In genomic region chr6:112018619-112019416, GRCh38 we compare ENCODE assay signal across 1 cellular context.
A peak's percentile ranks its signal among the peaks of the same experiment; 100 is the strongest.
TF ChIP-seq lines count a peak whose summit lies in the region.

No MANE protein-coding gene starts in this region.

TF ChIP-seq in HepG2, 621 proteins besides CTCF, POLR2A, EP300 and RAD21 (continued from another document and continues in another):
- no peak for TF ChIP-seq CENPBD1 (CRISPR knock-in tag; IDR thresholded peaks at IDR 0.05; ENCODE audit: borderline replicate concordance, low read depth)
- TF ChIP-seq MZF1 (CRISPR knock-in tag; IDR thresholded peaks at IDR 0.05; ENCODE audit: borderline replicate concordance), result no peak
- TF ChIP-seq GMEB2 (CRISPR knock-in tag; IDR thresholded peaks at IDR 0.05; ENCODE audit: low read depth), result no peak
- no peak for TF ChIP-seq WIZ (CRISPR knock-in tag; IDR thresholded peaks at IDR 0.05)
- TF ChIP-seq ZNF800 (CRISPR knock-in tag; IDR thresholded peaks at IDR 0.05), result no peak
- TF ChIP-seq JARID2 (CRISPR knock-in tag; IDR thresholded peaks at IDR 0.05; ENCODE audit: insufficient replicate concordance), result no peak
- TF ChIP-seq MATR3 (CRISPR knock-in tag; IDR thresholded peaks at IDR 0.05), result no peak
- TF ChIP-seq ZNF552 (CRISPR knock-in tag; IDR thresholded peaks at IDR 0.05; ENCODE audit: borderline replicate concordance), result no peak
- no peak for TF ChIP-seq ZNF576 (CRISPR knock-in tag; IDR thresholded peaks at IDR 0.05)
- TF ChIP-seq KMT2B (CRISPR knock-in tag; IDR thresholded peaks at IDR 0.05), result no peak
- TF ChIP-seq SP4 (CRISPR knock-in tag; IDR thresholded peaks at IDR 0.05), result no peak
- TF ChIP-seq CCAR2 (optimal IDR thresholded peaks at IDR 0.05; ENCODE audit: low read depth, low read length), result peak; percentile 87
- no peak for TF ChIP-seq ZNF337 (CRISPR knock-in tag; IDR thresholded peaks at IDR 0.05; ENCODE audit: borderline replicate concordance, low read depth)
- no peak for TF ChIP-seq ZNF547 (CRISPR knock-in tag; IDR thresholded peaks at IDR 0.05)
- TF ChIP-seq TCF7L2 (IDR thresholded peaks at IDR 0.05; ENCODE audit: low read depth, low read length), result no peak
- TF ChIP-seq FIP1L1 (IDR thresholded peaks at IDR 0.05; ENCODE audit: borderline replicate concordance, insufficient read depth, low read depth, low read length), result no peak
- TF ChIP-seq CC2D1A (CRISPR knock-in tag; IDR thresholded peaks at IDR 0.05), result no peak
- no peak for TF ChIP-seq ZBED4 (CRISPR knock-in tag; IDR thresholded peaks at IDR 0.05; ENCODE audit: borderline replicate concordance)
- no peak for TF ChIP-seq AHR (CRISPR knock-in tag; IDR thresholded peaks at IDR 0.05)
- TF ChIP-seq PHF20 (CRISPR knock-in tag; IDR thresholded peaks at IDR 0.05), result no peak
- no peak for TF ChIP-seq JDP2 (CRISPR knock-in tag; IDR thresholded peaks at IDR 0.05; ENCODE audit: borderline replicate concordance)
- TF ChIP-seq PHF8 (CRISPR knock-in tag; IDR thresholded peaks at IDR 0.05), result peak; percentile 41; the same call in 1 of the 2 replicates
- TF ChIP-seq CCDC6 (CRISPR knock-in tag; IDR thresholded peaks at IDR 0.05), result peak; percentile 55; the same call in 1 of the 2 replicates
- peak; percentile 99 for TF ChIP-seq ZSCAN29 (CRISPR knock-in tag; conservative IDR thresholded peaks at IDR 0.05)
- TF ChIP-seq ZFP90 (CRISPR knock-in tag; IDR thresholded peaks at IDR 0.05; ENCODE audit: borderline replicate concordance), result no peak
- TF ChIP-seq FOXJ3 (CRISPR knock-in tag; IDR thresholded peaks at IDR 0.05; ENCODE audit: borderline replicate concordance), result peak; percentile 61; the same call in 1 of the 2 replicates
- TF ChIP-seq TBP (CRISPR knock-in tag; IDR thresholded peaks at IDR 0.05), result no peak
- TF ChIP-seq KLF16 (CRISPR knock-in tag; IDR thresholded peaks at IDR 0.05), result no peak
- no peak for TF ChIP-seq AKAP8 (CRISPR knock-in tag; IDR thresholded peaks at IDR 0.05)
- no peak for TF ChIP-seq ATM (IDR thresholded peaks at IDR 0.05; ENCODE audit: borderline replicate concordance)
- TF ChIP-seq GTF3A (CRISPR knock-in tag; conservative IDR thresholded peaks at IDR 0.05), result no peak
- TF ChIP-seq SMAD1 (CRISPR knock-in tag; IDR thresholded peaks at IDR 0.05; ENCODE audit: borderline replicate concordance, low read depth), result no peak
- no peak for TF ChIP-seq YEATS2 (CRISPR knock-in tag; IDR thresholded peaks at IDR 0.05; ENCODE audit: borderline replicate concordance)
- TF ChIP-seq ZNF710 (CRISPR knock-in tag; IDR thresholded peaks at IDR 0.05; ENCODE audit: borderline replicate concordance), result no peak
- TF ChIP-seq CREBL2 (CRISPR knock-in tag; IDR thresholded peaks at IDR 0.05; ENCODE audit: borderline replicate concordance), result no peak
- no peak for TF ChIP-seq PRDM4 (CRISPR knock-in tag; IDR thresholded peaks at IDR 0.05; ENCODE audit: borderline replicate concordance)
- no peak for TF ChIP-seq ZNF549 (CRISPR knock-in tag; IDR thresholded peaks at IDR 0.05)
- no peak for TF ChIP-seq NFKBIZ (CRISPR knock-in tag; IDR thresholded peaks at IDR 0.05)
- no peak for TF ChIP-seq ZNF720 (CRISPR knock-in tag; IDR thresholded peaks at IDR 0.05)
- no peak for TF ChIP-seq ZBTB44 (CRISPR knock-in tag; IDR thresholded peaks at IDR 0.05)
- TF ChIP-seq ZNF251 (CRISPR knock-in tag; IDR thresholded peaks at IDR 0.05), result no peak; the same call in 1 of the 2 replicates
- TF ChIP-seq U2AF1 (optimal IDR thresholded peaks at IDR 0.05; ENCODE audit: low read depth, low read length), result no peak
- no peak for TF ChIP-seq ZBTB8A (CRISPR knock-in tag; IDR thresholded peaks at IDR 0.05; ENCODE audit: borderline replicate concordance, low read depth)
- no peak for TF ChIP-seq RBFOX2 (IDR thresholded peaks at IDR 0.05; ENCODE audit: low read depth, low read length)
- no peak for TF ChIP-seq ZNF563 (CRISPR knock-in tag; IDR thresholded peaks at IDR 0.05)
- peak; percentile 50; the same call in 1 of the 2 replicates for TF ChIP-seq ATF1 (CRISPR knock-in tag; IDR thresholded peaks at IDR 0.05)
- peak; percentile 83 for TF ChIP-seq POGZ (CRISPR knock-in tag; IDR thresholded peaks at IDR 0.05)
- no peak for TF ChIP-seq ZNF30 (CRISPR knock-in tag; IDR thresholded peaks at IDR 0.05)
- no peak for TF ChIP-seq SP2 (CRISPR knock-in tag; IDR thresholded peaks at IDR 0.05)
- TF ChIP-seq LCORL (IDR thresholded peaks at IDR 0.05), result no peak; the same call in 1 of the 2 replicates
- TF ChIP-seq LCORL (CRISPR knock-in tag; IDR thresholded peaks at IDR 0.05), result peak; percentile 81
- no peak for TF ChIP-seq ZNF20 (CRISPR knock-in tag; IDR thresholded peaks at IDR 0.05)
- TF ChIP-seq JUNB (CRISPR knock-in tag; IDR thresholded peaks at IDR 0.05; ENCODE audit: borderline replicate concordance), result no peak
- no peak for TF ChIP-seq ZNF18 (CRISPR knock-in tag; IDR thresholded peaks at IDR 0.05; ENCODE audit: insufficient replicate concordance)
- TF ChIP-seq ZNF879 (CRISPR knock-in tag; IDR thresholded peaks at IDR 0.05), result no peak
- TF ChIP-seq ZNF253 (CRISPR knock-in tag; IDR thresholded peaks at IDR 0.05; ENCODE audit: borderline replicate concordance), result no peak
- no peak for TF ChIP-seq ZNF850 (CRISPR knock-in tag; conservative IDR thresholded peaks at IDR 0.05)
- TF ChIP-seq FOXC1 (CRISPR knock-in tag; IDR thresholded peaks at IDR 0.05; ENCODE audit: borderline replicate concordance), result no peak
- no peak for TF ChIP-seq ZSCAN30 (CRISPR knock-in tag; IDR thresholded peaks at IDR 0.05)
